ENCODE assay signal across 23 cellular contexts in genomic region chr14:97361181-97361580, GRCh38.
DNase-seq lines count a peak whose midpoint lies in the region; ATAC-seq and TF ChIP-seq lines count a peak whose summit lies in the region.
"Had no signal": no experiment of that assay in that cellular context is flagged by ENCODE, and none has a peak within 500 bp of the region (broad histone marks: within the 10 kb centered on the region; RNA-seq: fewer than 3 reads in every experiment).

No MANE protein-coding gene starts in this region.

- H3K4me3 ChIP-seq in endodermal cell (ENCODE audit: low read length), result no peak overlapping the region
- H3K4me3 ChIP-seq in neuronal stem cell (ENCODE audit: low read length in 2 of 2), result no peak overlapping the region
- H3K4me3 ChIP-seq in osteoblast (ENCODE audit: insufficient read depth, low read length), result no peak overlapping the region
- H3K4me3 ChIP-seq in naive thymus-derived CD4-positive, alpha-beta T cell (ENCODE audit: low read length), result no peak overlapping the region
- H3K4me3 ChIP-seq: BLaER1, GM12878 had no signal

- H3K27me3 Mint-ChIP-seq in endodermal cell (ENCODE audit: insufficient read depth), result peaks cover 4% of the 10 kb centered on the region
- H3K27me3 Mint-ChIP-seq in naive thymus-derived CD4-positive, alpha-beta T cell, result peaks cover 0 to 8% (median 0%) of the 10 kb centered on the region in 5 donors

- POLR2A ChIA-PET in naive thymus-derived CD4-positive, alpha-beta T cell (lab: Charles Lee), result no interaction called here

- H2BK5ac ChIP-seq in neuronal stem cell (ENCODE audit: low read length), result no peak overlapping the region

- H3K4ac ChIP-seq in neuronal stem cell (ENCODE audit: low read length), result no peak overlapping the region

- H3K9me3 Mint-ChIP-seq in endodermal cell, result no peaks in the 10 kb centered on the region
- peaks cover 0 to 4% (median 0%) of the 10 kb centered on the region in 11 donors for H3K9me3 Mint-ChIP-seq in naive thymus-derived CD4-positive, alpha-beta T cell

- peaks cover 11% of the 10 kb centered on the region for H3K4me1 Mint-ChIP-seq in endodermal cell
- peaks cover 0 to 6% (median 0%) of the 10 kb centered on the region in 7 donors for H3K4me1 Mint-ChIP-seq in naive thymus-derived CD4-positive, alpha-beta T cell
- H3K4me1 Mint-ChIP-seq: CD14-positive monocyte had no signal

- no peaks in the 10 kb centered on the region for H3K9me3 ChIP-seq in endodermal cell (ENCODE audit: control insufficient read depth, low read length)
- H3K9me3 ChIP-seq in neuronal stem cell (replicated peaks in 1 of 2; ENCODE audit: control insufficient read depth in 2 of 2, insufficient read depth in 1 of 2, low read depth in 1 of 2, low read length in 2 of 2), result no peaks in the 10 kb centered on the region
- no peaks in the 10 kb centered on the region for H3K9me3 ChIP-seq in osteoblast (ENCODE audit: low read depth, low read length)
- H3K9me3 ChIP-seq in naive thymus-derived CD4-positive, alpha-beta T cell (ENCODE audit: control insufficient read depth in 2 of 3, low read length in 3 of 3), result no peaks in the 10 kb centered on the region
- H3K9me3 ChIP-seq: BE2C, BLaER1 had no signal

- intact Hi-C loops in head of caudate nucleus (cut with DNase I), result no loop called here
- intact Hi-C loops in naive thymus-derived CD4-positive, alpha-beta T cell (cut with micrococcal nuclease), result no loop called here

- H3K27ac ChIP-seq in endodermal cell (ENCODE audit: low read depth, low read length) (peak overlapping the region; percentile 52), neuronal stem cell (replicated peaks; ENCODE audit: low read length) (no peak overlapping the region), osteoblast (ENCODE audit: low read depth, low read length) (no peak overlapping the region)
- H3K27ac ChIP-seq in naive thymus-derived CD4-positive, alpha-beta T cell (ENCODE audit: low read depth, low read length), result no peak overlapping the region
- H3K27ac ChIP-seq: BLaER1 had no signal

- H4K91ac ChIP-seq in neuronal stem cell (ENCODE audit: low read depth, low read length, poor library complexity), result no peak overlapping the region

- H3K18ac ChIP-seq in neuronal stem cell (ENCODE audit: low read length), result peak overlapping the region; percentile 31

- no peak overlapping the region for H3K9ac ChIP-seq in endodermal cell (ENCODE audit: extremely low read depth, low read length, poor library complexity, severe bottlenecking)
- no peak overlapping the region for H3K9ac ChIP-seq in neuronal stem cell (ENCODE audit: low read depth, low read length, poor library complexity)
- H3K9ac ChIP-seq: BLaER1 had no signal

- H3K36me3 ChIP-seq in endodermal cell (ENCODE audit: control insufficient read depth, insufficient read depth, low read length) (no peaks in the 10 kb centered on the region), neuronal stem cell (replicated peaks in 1 of 2; ENCODE audit: control insufficient read depth in 2 of 2, insufficient read depth in 2 of 2, low read length in 2 of 2) (no peaks in the 10 kb centered on the region), osteoblast (ENCODE audit: insufficient read depth, low read length) (no peaks in the 10 kb centered on the region)
- no peaks in the 10 kb centered on the region for H3K36me3 ChIP-seq in naive thymus-derived CD4-positive, alpha-beta T cell (ENCODE audit: control insufficient read depth in 2 of 3, insufficient read depth in 3 of 3, low read length in 3 of 3)
- H3K36me3 ChIP-seq: BE2C, BLaER1 had no signal

- no peak overlapping the region for H2BK15ac ChIP-seq in neuronal stem cell (ENCODE audit: low read length)

- H3K4me1 ChIP-seq in endodermal cell (ENCODE audit: control insufficient read depth, insufficient read depth, low read length), result no peaks in the 10 kb centered on the region
- no peaks in the 10 kb centered on the region for H3K4me1 ChIP-seq in neuronal stem cell (ENCODE audit: control insufficient read depth in 2 of 2, insufficient read depth in 1 of 2, low read depth in 1 of 2, low read length in 2 of 2)
- H3K4me1 ChIP-seq in osteoblast (ENCODE audit: insufficient read depth, low read length), result no peaks in the 10 kb centered on the region
- no peaks in the 10 kb centered on the region for H3K4me1 ChIP-seq in naive thymus-derived CD4-positive, alpha-beta T cell (ENCODE audit: control insufficient read depth in 2 of 2, insufficient read depth in 2 of 2, low read length in 2 of 2)
- H3K4me1 ChIP-seq: BE2C, BLaER1 had no signal

- H3K36me3 Mint-ChIP-seq in endodermal cell (ENCODE audit: low read depth), result no peaks in the 10 kb centered on the region
- H3K36me3 Mint-ChIP-seq in naive thymus-derived CD4-positive, alpha-beta T cell, result peaks cover 0 to 6% (median 0%) of the 10 kb centered on the region in 5 donors
- H3K36me3 Mint-ChIP-seq: CD14-positive monocyte; CD4-positive, CD25-positive, alpha-beta regulatory T cell; CD8-positive, alpha-beta memory T cell had no signal

- CTCF ChIA-PET in naive thymus-derived CD4-positive, alpha-beta T cell (lab: Charles Lee), result no interaction called here

- no peak overlapping the region for H3K4me2 ChIP-seq in neuronal stem cell (ENCODE audit: insufficient read depth, low read length, poor library complexity, severe bottlenecking)
- no peak overlapping the region for H3K4me2 ChIP-seq in osteoblast (ENCODE audit: insufficient read depth, low read length)
- H3K4me2 ChIP-seq: BLaER1 had no signal

- H2BK12ac ChIP-seq in neuronal stem cell (ENCODE audit: low read length), result no peak overlapping the region

- H2AK5ac ChIP-seq in neuronal stem cell (ENCODE audit: low read depth, low read length), result no peak overlapping the region

- H3K4me3 Mint-ChIP-seq in endodermal cell, result no peak overlapping the region
- no peak overlapping the region for H3K4me3 Mint-ChIP-seq in naive thymus-derived CD4-positive, alpha-beta T cell
- H3K4me3 Mint-ChIP-seq: CD14-positive monocyte; CD4-positive, alpha-beta memory T cell; CD4-positive, CD25-positive, alpha-beta regulatory T cell; CD8-positive, alpha-beta memory T cell had no signal

- H3K14ac ChIP-seq in neuronal stem cell (ENCODE audit: low read length), result no peak overlapping the region

- H4K20me1 ChIP-seq in osteoblast (ENCODE audit: insufficient read depth, low read length), result no peaks in the 10 kb centered on the region
- H4K20me1 ChIP-seq: BLaER1 had no signal

- TF ChIP-seq CTCF in endodermal cell (conservative IDR thresholded peaks at IDR 0.05), result no peak
- no peak for TF ChIP-seq CTCF in osteoblast (IDR thresholded peaks at IDR 0.05; ENCODE audit: extremely low read depth, low read depth, low read length)

- no peak overlapping the region for H2BK120ac ChIP-seq in neuronal stem cell (ENCODE audit: low read depth, low read length)

- no peak overlapping the region for H3K27ac Mint-ChIP-seq in endodermal cell
- no peak overlapping the region for H3K27ac Mint-ChIP-seq in naive thymus-derived CD4-positive, alpha-beta T cell
- H3K27ac Mint-ChIP-seq: CD14-positive monocyte; CD4-positive, alpha-beta memory T cell; CD4-positive, CD25-positive, alpha-beta regulatory T cell; CD8-positive, alpha-beta memory T cell had no signal

- H3K23ac ChIP-seq in neuronal stem cell (ENCODE audit: low read depth, low read length, poor library complexity), result no peak overlapping the region

- H3K79me1 ChIP-seq in neuronal stem cell (ENCODE audit: low read depth, low read length), result no peaks in the 10 kb centered on the region

- H2AFZ ChIP-seq in neuronal stem cell (ENCODE audit: low read length) (no peak overlapping the region), osteoblast (ENCODE audit: low read length) (no peak overlapping the region)

- WGBS in endodermal cell (ENCODE audit: insufficient coverage in 1 of 2, insufficient read length in 1 of 2), 2 experiments, result 96 to 100% methylated on average over 2 to 6 of the region's 6 CpGs
- WGBS in neuronal stem cell (ENCODE audit: extremely low coverage in 2 of 2, insufficient read length in 2 of 2, insufficient replicate concordance in 1 of 2), 2 donors, result no CpG with 5 or more reads among the region's 6 CpGs

- no peaks in the 10 kb centered on the region for H3K79me2 ChIP-seq in osteoblast (ENCODE audit: insufficient read depth, low read length)

- H4K8ac ChIP-seq in neuronal stem cell (ENCODE audit: low read depth, low read length), result no peak overlapping the region

- no peak for ATAC-seq in naive thymus-derived CD4-positive, alpha-beta T cell
- ATAC-seq: GM12878 had no signal

- DNase-seq in endodermal cell (no peak), head of caudate nucleus (peak in 25 of 42 donors; percentile 15 to 74 (median 33)), neuronal stem cell (ENCODE audit: low spot score) (no peak), osteoblast (ENCODE audit: insufficient read length, low spot score, missing footprints) (no peak)
- no peak for DNase-seq in naive thymus-derived CD4-positive, alpha-beta T cell
- DNase-seq: 8988T; ACHN; BE2C; C1 segment of cervical spinal cord; CD4-positive, alpha-beta memory T cell; CD4-positive, CD25-positive, alpha-beta regulatory T cell; CD8-positive, alpha-beta memory T cell; COR-L47; DMS 273 treated with DMSO at 0.1 percent for 48 hours; DMS153; DMS53; DMS79; DND-41; EL; GDM1 had no signal

- H3K27me3 ChIP-seq in endodermal cell (ENCODE audit: control insufficient read depth, insufficient read depth, low read length, poor library complexity, severe bottlenecking) (no peaks in the 10 kb centered on the region), neuronal stem cell (ENCODE audit: control insufficient read depth in 3 of 3, insufficient read depth in 3 of 3, low read depth in 1 of 3, low read length in 3 of 3) (peaks cover 0 to 3% (median 0%) of the 10 kb centered on the region in 3 experiments), osteoblast (ENCODE audit: insufficient read depth, low read length) (no peaks in the 10 kb centered on the region)
- H3K27me3 ChIP-seq in naive thymus-derived CD4-positive, alpha-beta T cell (ENCODE audit: control insufficient read depth in 2 of 2, insufficient read depth in 2 of 2, low read length in 2 of 2), result no peaks in the 10 kb centered on the region
- H3K27me3 ChIP-seq: BE2C, BLaER1 had no signal

Comparison
In these comparisons a context has a peak if more than half of its experiments do, and no peak if none do; other contexts are left out.
1. DNase-seq: peak in head of caudate nucleus (25 of 42); none in endodermal cell (single experiment), neuronal stem cell (single experiment), osteoblast (single experiment) and naive thymus-derived CD4-positive, alpha-beta T cell (0 of 9).